In the genomic region with DNA sequence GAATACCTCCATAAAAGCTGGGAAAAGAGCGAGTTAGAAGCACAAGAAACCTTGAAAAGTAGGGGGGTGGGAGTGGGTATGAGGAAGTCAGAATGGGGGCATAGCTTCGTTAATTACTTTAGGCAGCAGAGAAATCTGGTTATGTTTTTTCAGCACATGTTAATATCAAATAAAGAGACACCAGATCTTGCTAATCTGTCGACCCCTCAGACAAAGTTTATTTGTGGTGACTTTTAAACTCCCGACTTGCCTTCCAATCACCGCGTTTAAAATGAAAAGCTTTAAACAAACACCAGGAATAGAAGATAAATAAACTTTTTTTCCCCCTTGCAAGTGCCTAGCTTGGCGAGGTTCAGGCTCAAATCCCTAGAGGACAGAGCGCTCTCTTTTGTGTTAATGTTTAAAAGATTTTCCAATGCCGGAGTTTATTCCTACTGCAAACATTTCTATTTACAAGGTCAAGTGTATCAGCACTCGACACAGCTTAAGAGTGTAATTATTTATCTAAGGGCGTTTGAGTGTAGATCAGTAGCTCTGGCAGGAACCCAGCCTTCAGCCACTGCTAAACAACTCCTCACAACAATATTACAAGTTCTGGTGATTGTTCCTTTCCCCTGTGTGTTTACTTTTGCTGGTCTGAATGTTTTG, we compare ENCODE assay signal across 1 cellular context.
TF ChIP-seq lines count a peak whose summit lies in the region.

No MANE protein-coding gene starts in this region.

TF ChIP-seq in HepG2, 621 proteins besides CTCF, POLR2A, EP300 and RAD21 (continued from another document and continues in another):
- TF ChIP-seq, protein P1, sequence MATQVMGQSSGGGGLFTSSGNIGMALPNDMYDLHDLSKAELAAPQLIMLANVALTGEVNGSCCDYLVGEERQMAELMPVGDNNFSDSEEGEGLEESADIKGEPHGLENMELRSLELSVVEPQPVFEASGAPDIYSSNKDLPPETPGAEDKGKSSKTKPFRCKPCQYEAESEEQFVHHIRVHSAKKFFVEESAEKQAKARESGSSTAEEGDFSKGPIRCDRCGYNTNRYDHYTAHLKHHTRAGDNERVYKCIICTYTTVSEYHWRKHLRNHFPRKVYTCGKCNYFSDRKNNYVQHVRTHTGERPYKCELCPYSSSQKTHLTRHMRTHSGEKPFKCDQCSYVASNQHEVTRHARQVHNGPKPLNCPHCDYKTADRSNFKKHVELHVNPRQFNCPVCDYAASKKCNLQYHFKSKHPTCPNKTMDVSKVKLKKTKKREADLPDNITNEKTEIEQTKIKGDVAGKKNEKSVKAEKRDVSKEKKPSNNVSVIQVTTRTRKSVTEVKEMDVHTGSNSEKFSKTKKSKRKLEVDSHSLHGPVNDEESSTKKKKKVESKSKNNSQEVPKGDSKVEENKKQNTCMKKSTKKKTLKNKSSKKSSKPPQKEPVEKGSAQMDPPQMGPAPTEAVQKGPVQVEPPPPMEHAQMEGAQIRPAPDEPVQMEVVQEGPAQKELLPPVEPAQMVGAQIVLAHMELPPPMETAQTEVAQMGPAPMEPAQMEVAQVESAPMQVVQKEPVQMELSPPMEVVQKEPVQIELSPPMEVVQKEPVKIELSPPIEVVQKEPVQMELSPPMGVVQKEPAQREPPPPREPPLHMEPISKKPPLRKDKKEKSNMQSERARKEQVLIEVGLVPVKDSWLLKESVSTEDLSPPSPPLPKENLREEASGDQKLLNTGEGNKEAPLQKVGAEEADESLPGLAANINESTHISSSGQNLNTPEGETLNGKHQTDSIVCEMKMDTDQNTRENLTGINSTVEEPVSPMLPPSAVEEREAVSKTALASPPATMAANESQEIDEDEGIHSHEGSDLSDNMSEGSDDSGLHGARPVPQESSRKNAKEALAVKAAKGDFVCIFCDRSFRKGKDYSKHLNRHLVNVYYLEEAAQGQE (IDR thresholded peaks at IDR 0.05; ENCODE audit: borderline replicate concordance in 1 of 2, low read depth in 1 of 2, low read length in 2 of 2), result peak in 1 of 2 experiments; percentile 52; a peak in 1 of 4 replicates
- TF ChIP-seq ZNF235 (CRISPR knock-in tag; IDR thresholded peaks at IDR 0.05; ENCODE audit: borderline replicate concordance) (no peak), ZNF563 (CRISPR knock-in tag; IDR thresholded peaks at IDR 0.05) (no peak), FOXA1 (IDR thresholded peaks at IDR 0.05) (no peak), FOXA1 (CRISPR knock-in tag; IDR thresholded peaks at IDR 0.05) (peak; percentile 27), THAP11 (CRISPR knock-in tag; IDR thresholded peaks at IDR 0.05) (no peak), PHF21A (CRISPR knock-in tag; IDR thresholded peaks at IDR 0.05) (no peak), HHEX (CRISPR knock-in tag; IDR thresholded peaks at IDR 0.05) (peak; percentile 94), HNRNPL (IDR thresholded peaks at IDR 0.05; ENCODE audit: low read depth, low read length) (no peak), ZNF335 (CRISPR knock-in tag; IDR thresholded peaks at IDR 0.05) (no peak), ZNF20 (CRISPR knock-in tag; IDR thresholded peaks at IDR 0.05) (no peak), NRL (CRISPR knock-in tag; IDR thresholded peaks at IDR 0.05; ENCODE audit: borderline replicate concordance) (no peak), ATF7-NPFF (CRISPR knock-in tag; IDR thresholded peaks at IDR 0.05; ENCODE audit: low read depth) (no peak), SRF (IDR thresholded peaks at IDR 0.05; ENCODE audit: low read depth, low read length) (no peak), CBFB (CRISPR knock-in tag; IDR thresholded peaks at IDR 0.05) (no peak), ZSCAN29 (CRISPR knock-in tag; conservative IDR thresholded peaks at IDR 0.05) (no peak), ZFP90 (CRISPR knock-in tag; IDR thresholded peaks at IDR 0.05; ENCODE audit: borderline replicate concordance) (no peak), HOXA5 (CRISPR knock-in tag; IDR thresholded peaks at IDR 0.05) (no peak), PRMT3 (CRISPR knock-in tag; IDR thresholded peaks at IDR 0.05; ENCODE audit: borderline replicate concordance, low read depth) (no peak), GFI1 (CRISPR knock-in tag; IDR thresholded peaks at IDR 0.05; ENCODE audit: borderline replicate concordance) (peak; percentile 67), TBL1XR1 (IDR thresholded peaks at IDR 0.05; ENCODE audit: borderline replicate concordance, low read length, partially characterized antibody) (peak; percentile 75), ZNF251 (CRISPR knock-in tag; IDR thresholded peaks at IDR 0.05) (no peak), ZNF839 (CRISPR knock-in tag; IDR thresholded peaks at IDR 0.05; ENCODE audit: borderline replicate concordance) (no peak), TBX3 (IDR thresholded peaks at IDR 0.05; ENCODE audit: borderline replicate concordance) (peak; percentile 67; the same call in 1 of the 2 replicates), ZNF432 (CRISPR knock-in tag; IDR thresholded peaks at IDR 0.05; ENCODE audit: borderline replicate concordance) (no peak), ZNF121 (CRISPR knock-in tag; IDR thresholded peaks at IDR 0.05) (no peak), NR2F1 (CRISPR knock-in tag; IDR thresholded peaks at IDR 0.05) (no peak), RELA (CRISPR knock-in tag; IDR thresholded peaks at IDR 0.05) (no peak), ISL2 (CRISPR knock-in tag; IDR thresholded peaks at IDR 0.05) (no peak), ZNF230 (CRISPR knock-in tag; IDR thresholded peaks at IDR 0.05) (no peak), FOXP1 (IDR thresholded peaks at IDR 0.05) (no peak), FOXP1 (CRISPR knock-in tag; IDR thresholded peaks at IDR 0.05) (peak; percentile 87; the same call in 1 of the 2 replicates), ZNF75D (CRISPR knock-in tag; IDR thresholded peaks at IDR 0.05; ENCODE audit: borderline replicate concordance) (no peak), ZNF207 (IDR thresholded peaks at IDR 0.05; ENCODE audit: borderline replicate concordance) (no peak)
- TF ChIP-seq, protein P2, sequence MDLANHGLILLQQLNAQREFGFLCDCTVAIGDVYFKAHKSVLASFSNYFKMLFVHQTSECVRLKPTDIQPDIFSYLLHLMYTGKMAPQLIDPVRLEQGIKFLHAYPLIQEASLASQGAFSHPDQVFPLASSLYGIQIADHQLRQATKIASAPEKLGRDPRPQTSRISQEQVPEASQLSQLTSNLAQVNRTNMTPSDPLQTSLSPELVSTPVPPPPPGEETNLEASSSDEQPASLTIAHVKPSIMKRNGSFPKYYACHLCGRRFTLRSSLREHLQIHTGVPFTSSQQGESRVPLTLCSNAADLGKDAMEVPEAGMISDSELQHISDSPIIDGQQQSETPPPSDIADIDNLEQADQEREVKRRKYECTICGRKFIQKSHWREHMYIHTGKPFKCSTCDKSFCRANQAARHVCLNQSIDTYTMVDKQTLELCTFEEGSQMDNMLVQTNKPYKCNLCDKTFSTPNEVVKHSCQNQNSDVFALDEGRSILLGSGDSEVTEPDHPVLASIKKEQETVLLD (CRISPR knock-in tag; IDR thresholded peaks at IDR 0.05; ENCODE audit: low read depth), result no peak
- TF ChIP-seq, protein P3, sequence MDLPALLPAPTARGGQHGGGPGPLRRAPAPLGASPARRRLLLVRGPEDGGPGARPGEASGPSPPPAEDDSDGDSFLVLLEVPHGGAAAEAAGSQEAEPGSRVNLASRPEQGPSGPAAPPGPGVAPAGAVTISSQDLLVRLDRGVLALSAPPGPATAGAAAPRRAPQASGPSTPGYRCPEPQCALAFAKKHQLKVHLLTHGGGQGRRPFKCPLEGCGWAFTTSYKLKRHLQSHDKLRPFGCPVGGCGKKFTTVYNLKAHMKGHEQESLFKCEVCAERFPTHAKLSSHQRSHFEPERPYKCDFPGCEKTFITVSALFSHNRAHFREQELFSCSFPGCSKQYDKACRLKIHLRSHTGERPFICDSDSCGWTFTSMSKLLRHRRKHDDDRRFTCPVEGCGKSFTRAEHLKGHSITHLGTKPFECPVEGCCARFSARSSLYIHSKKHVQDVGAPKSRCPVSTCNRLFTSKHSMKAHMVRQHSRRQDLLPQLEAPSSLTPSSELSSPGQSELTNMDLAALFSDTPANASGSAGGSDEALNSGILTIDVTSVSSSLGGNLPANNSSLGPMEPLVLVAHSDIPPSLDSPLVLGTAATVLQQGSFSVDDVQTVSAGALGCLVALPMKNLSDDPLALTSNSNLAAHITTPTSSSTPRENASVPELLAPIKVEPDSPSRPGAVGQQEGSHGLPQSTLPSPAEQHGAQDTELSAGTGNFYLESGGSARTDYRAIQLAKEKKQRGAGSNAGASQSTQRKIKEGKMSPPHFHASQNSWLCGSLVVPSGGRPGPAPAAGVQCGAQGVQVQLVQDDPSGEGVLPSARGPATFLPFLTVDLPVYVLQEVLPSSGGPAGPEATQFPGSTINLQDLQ (CRISPR knock-in tag; IDR thresholded peaks at IDR 0.05), result no peak
- TF ChIP-seq, protein P4, sequence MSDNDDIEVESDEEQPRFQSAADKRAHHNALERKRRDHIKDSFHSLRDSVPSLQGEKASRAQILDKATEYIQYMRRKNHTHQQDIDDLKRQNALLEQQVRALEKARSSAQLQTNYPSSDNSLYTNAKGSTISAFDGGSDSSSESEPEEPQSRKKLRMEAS (IDR thresholded peaks at IDR 0.05), result no peak
- TF ChIP-seq, protein P5, sequence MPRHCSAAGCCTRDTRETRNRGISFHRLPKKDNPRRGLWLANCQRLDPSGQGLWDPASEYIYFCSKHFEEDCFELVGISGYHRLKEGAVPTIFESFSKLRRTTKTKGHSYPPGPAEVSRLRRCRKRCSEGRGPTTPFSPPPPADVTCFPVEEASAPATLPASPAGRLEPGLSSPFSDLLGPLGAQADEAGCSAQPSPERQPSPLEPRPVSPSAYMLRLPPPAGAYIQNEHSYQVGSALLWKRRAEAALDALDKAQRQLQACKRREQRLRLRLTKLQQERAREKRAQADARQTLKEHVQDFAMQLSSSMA (CRISPR knock-in tag; IDR thresholded peaks at IDR 0.05), result no peak
- TF ChIP-seq, protein P6, sequence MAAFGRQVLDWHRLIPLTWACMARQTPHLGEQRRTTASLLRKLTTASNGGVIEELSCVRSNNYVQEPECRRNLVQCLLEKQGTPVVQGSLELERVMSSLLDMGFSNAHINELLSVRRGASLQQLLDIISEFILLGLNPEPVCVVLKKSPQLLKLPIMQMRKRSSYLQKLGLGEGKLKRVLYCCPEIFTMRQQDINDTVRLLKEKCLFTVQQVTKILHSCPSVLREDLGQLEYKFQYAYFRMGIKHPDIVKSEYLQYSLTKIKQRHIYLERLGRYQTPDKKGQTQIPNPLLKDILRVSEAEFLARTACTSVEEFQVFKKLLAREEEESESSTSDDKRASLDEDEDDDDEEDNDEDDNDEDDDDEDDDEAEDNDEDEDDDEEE (CRISPR knock-in tag; IDR thresholded peaks at IDR 0.05), result no peak
- TF ChIP-seq, protein P7, sequence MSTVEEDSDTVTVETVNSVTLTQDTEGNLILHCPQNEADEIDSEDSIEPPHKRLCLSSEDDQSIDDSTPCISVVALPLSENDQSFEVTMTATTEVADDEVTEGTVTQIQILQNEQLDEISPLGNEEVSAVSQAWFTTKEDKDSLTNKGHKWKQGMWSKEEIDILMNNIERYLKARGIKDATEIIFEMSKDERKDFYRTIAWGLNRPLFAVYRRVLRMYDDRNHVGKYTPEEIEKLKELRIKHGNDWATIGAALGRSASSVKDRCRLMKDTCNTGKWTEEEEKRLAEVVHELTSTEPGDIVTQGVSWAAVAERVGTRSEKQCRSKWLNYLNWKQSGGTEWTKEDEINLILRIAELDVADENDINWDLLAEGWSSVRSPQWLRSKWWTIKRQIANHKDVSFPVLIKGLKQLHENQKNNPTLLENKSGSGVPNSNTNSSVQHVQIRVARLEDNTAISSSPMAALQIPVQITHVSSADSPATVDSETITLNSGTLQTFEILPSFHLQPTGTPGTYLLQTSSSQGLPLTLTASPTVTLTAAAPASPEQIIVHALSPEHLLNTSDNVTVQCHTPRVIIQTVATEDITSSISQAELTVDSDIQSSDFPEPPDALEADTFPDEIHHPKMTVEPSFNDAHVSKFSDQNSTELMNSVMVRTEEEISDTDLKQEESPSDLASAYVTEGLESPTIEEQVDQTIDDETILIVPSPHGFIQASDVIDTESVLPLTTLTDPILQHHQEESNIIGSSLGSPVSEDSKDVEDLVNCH (CRISPR knock-in tag; IDR thresholded peaks at IDR 0.05), result no peak
- TF ChIP-seq, protein P8, sequence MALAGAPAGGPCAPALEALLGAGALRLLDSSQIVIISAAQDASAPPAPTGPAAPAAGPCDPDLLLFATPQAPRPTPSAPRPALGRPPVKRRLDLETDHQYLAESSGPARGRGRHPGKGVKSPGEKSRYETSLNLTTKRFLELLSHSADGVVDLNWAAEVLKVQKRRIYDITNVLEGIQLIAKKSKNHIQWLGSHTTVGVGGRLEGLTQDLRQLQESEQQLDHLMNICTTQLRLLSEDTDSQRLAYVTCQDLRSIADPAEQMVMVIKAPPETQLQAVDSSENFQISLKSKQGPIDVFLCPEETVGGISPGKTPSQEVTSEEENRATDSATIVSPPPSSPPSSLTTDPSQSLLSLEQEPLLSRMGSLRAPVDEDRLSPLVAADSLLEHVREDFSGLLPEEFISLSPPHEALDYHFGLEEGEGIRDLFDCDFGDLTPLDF (CRISPR knock-in tag; IDR thresholded peaks at IDR 0.05), result no peak
- TF ChIP-seq, protein P9, sequence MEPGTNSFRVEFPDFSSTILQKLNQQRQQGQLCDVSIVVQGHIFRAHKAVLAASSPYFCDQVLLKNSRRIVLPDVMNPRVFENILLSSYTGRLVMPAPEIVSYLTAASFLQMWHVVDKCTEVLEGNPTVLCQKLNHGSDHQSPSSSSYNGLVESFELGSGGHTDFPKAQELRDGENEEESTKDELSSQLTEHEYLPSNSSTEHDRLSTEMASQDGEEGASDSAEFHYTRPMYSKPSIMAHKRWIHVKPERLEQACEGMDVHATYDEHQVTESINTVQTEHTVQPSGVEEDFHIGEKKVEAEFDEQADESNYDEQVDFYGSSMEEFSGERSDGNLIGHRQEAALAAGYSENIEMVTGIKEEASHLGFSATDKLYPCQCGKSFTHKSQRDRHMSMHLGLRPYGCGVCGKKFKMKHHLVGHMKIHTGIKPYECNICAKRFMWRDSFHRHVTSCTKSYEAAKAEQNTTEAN (CRISPR knock-in tag; conservative IDR thresholded peaks at IDR 0.05), result no peak
- TF ChIP-seq, protein P10, sequence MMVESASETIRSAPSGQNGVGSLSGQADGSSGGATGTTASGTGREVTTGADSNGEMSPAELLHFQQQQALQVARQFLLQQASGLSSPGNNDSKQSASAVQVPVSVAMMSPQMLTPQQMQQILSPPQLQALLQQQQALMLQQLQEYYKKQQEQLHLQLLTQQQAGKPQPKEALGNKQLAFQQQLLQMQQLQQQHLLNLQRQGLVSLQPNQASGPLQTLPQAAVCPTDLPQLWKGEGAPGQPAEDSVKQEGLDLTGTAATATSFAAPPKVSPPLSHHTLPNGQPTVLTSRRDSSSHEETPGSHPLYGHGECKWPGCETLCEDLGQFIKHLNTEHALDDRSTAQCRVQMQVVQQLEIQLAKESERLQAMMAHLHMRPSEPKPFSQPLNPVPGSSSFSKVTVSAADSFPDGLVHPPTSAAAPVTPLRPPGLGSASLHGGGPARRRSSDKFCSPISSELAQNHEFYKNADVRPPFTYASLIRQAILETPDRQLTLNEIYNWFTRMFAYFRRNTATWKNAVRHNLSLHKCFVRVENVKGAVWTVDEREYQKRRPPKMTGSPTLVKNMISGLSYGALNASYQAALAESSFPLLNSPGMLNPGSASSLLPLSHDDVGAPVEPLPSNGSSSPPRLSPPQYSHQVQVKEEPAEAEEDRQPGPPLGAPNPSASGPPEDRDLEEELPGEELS (CRISPR knock-in tag; IDR thresholded peaks at IDR 0.05), result peak; percentile 65
